11 cellular contexts compared by ENCODE assay signal in genomic region chr7:151694828-151695580, GRCh38.
A peak's percentile ranks its signal among the peaks of the same experiment; 100 is the strongest.
DNase-seq lines count a peak whose midpoint lies in the region; ATAC-seq, FAIRE-seq and TF ChIP-seq lines count a peak whose summit lies in the region.
"Had no signal": no experiment of that assay in that cellular context is flagged by ENCODE, and none has a peak within 500 bp of the region (broad histone marks: within the 10 kb centered on the region; RNA-seq: fewer than 3 reads in every experiment).

No MANE protein-coding gene starts in this region.

- no peaks in the 10 kb centered on the region for H3K9me3 Mint-ChIP-seq in activated CD8-positive, alpha-beta T cell treated with anti-CD3 and anti-CD28 coated beads for 36 hours
- H3K9me3 Mint-ChIP-seq in activated CD8-positive, alpha-beta T cell treated with anti-CD3 and anti-CD28 coated beads, Interleukin-2, amount 10 ng/mL, durations not matched to agents 7 days and 5 days (ENCODE audit: insufficient read depth): no peaks in the 10 kb centered on the region
- no peaks in the 10 kb centered on the region for H3K9me3 Mint-ChIP-seq in CD4-positive, alpha-beta T cell
- H3K9me3 Mint-ChIP-seq: activated CD4-positive, alpha-beta T cell treated with anti-CD3 and anti-CD28 coated beads, Interleukin-2, amount 10 ng/mL, durations not matched to agents 24 days and 14 days had no signal

- H3K27me3 ChIP-seq in bronchial epithelial cell (ENCODE audit: control insufficient read depth, insufficient read depth, low read length): no peaks in the 10 kb centered on the region
- no peaks in the 10 kb centered on the region for H3K27me3 ChIP-seq in lower lobe of right lung (ENCODE audit: low read depth)
- no peaks in the 10 kb centered on the region for H3K27me3 ChIP-seq in aorta (ENCODE audit: control insufficient read depth in 1 of 2, insufficient read depth in 2 of 2, low read length in 1 of 2)
- H3K27me3 ChIP-seq in CD4-positive, alpha-beta T cell (ENCODE audit: control insufficient read depth, insufficient read depth, low read length): no peaks in the 10 kb centered on the region

- CTCF ChIA-PET in activated CD8-positive, alpha-beta T cell treated with anti-CD3 and anti-CD28 coated beads for 36 hours (lab: Charles Lee): interaction anchor here (1.8 kb wide), 1 partner anchor 12 kb away, joined by 6 read pairs; no protein-coding TSS in a partner anchor
- CTCF ChIA-PET in activated CD8-positive, alpha-beta T cell treated with anti-CD3 and anti-CD28 coated beads, Interleukin-2, amount 10 ng/mL, durations not matched to agents 7 days and 5 days (lab: Charles Lee): interaction anchor here (1.0 kb wide), 1 partner anchor 11 kb away, joined by 4 read pairs; no protein-coding TSS in a partner anchor
- CTCF ChIA-PET in CD4-positive, alpha-beta T cell (lab: Charles Lee): no interaction called here

- no peak overlapping the region for H3K4me3 Mint-ChIP-seq in activated CD8-positive, alpha-beta T cell treated with anti-CD3 and anti-CD28 coated beads for 36 hours
- H3K4me3 Mint-ChIP-seq in activated CD8-positive, alpha-beta T cell treated with anti-CD3 and anti-CD28 coated beads, Interleukin-2, amount 10 ng/mL, durations not matched to agents 7 days and 5 days: no peak overlapping the region
- no peak overlapping the region for H3K4me3 Mint-ChIP-seq in CD4-positive, alpha-beta T cell
- H3K4me3 Mint-ChIP-seq: activated CD4-positive, alpha-beta T cell treated with anti-CD3 and anti-CD28 coated beads, Interleukin-2, amount 10 ng/mL, durations not matched to agents 24 days and 14 days had no signal

- H3K27ac Mint-ChIP-seq in activated CD8-positive, alpha-beta T cell treated with anti-CD3 and anti-CD28 coated beads for 36 hours: no peak overlapping the region
- no peak overlapping the region for H3K27ac Mint-ChIP-seq in activated CD8-positive, alpha-beta T cell treated with anti-CD3 and anti-CD28 coated beads, Interleukin-2, amount 10 ng/mL, durations not matched to agents 7 days and 5 days
- H3K27ac Mint-ChIP-seq in CD4-positive, alpha-beta T cell: no peak overlapping the region
- H3K27ac Mint-ChIP-seq: activated CD4-positive, alpha-beta T cell treated with anti-CD3 and anti-CD28 coated beads, Interleukin-2, amount 10 ng/mL, durations not matched to agents 24 days and 14 days had no signal

- ATAC-seq in activated CD8-positive, alpha-beta T cell treated with anti-CD3 and anti-CD28 coated beads for 36 hours: peak; percentile 47
- ATAC-seq in activated CD8-positive, alpha-beta T cell treated with anti-CD3 and anti-CD28 coated beads, Interleukin-2, amount 10 ng/mL, durations not matched to agents 7 days and 5 days: no peak
- ATAC-seq in lower lobe of right lung (peak; percentile 46 to 54), aorta (ENCODE audit: low FRiP score) (peak; percentile 70), HG03095 (IDR thresholded peaks at IDR 0.05; ENCODE audit: unreplicated experiment) (no peak)
- ATAC-seq in CD4-positive, alpha-beta T cell (ENCODE audit: poor library complexity): no peak

- no peaks in the 10 kb centered on the region for H3K27me3 Mint-ChIP-seq in activated CD8-positive, alpha-beta T cell treated with anti-CD3 and anti-CD28 coated beads for 36 hours
- no peaks in the 10 kb centered on the region for H3K27me3 Mint-ChIP-seq in activated CD8-positive, alpha-beta T cell treated with anti-CD3 and anti-CD28 coated beads, Interleukin-2, amount 10 ng/mL, durations not matched to agents 7 days and 5 days (ENCODE audit: low read depth)
- no peaks in the 10 kb centered on the region for H3K27me3 Mint-ChIP-seq in CD4-positive, alpha-beta T cell
- H3K27me3 Mint-ChIP-seq: activated CD4-positive, alpha-beta T cell treated with anti-CD3 and anti-CD28 coated beads, Interleukin-2, amount 10 ng/mL, durations not matched to agents 24 days and 14 days had no signal

- H3K9me3 ChIP-seq in lower lobe of right lung: no peaks in the 10 kb centered on the region
- H3K9me3 ChIP-seq in aorta (ENCODE audit: control insufficient read depth, low read length): no peaks in the 10 kb centered on the region
- no peaks in the 10 kb centered on the region for H3K9me3 ChIP-seq in CD4-positive, alpha-beta T cell (ENCODE audit: control insufficient read depth, low read length)
- H3K9me3 ChIP-seq: HAP-1, neutrophil had no signal

- POLR2A ChIA-PET in activated CD8-positive, alpha-beta T cell treated with anti-CD3 and anti-CD28 coated beads for 36 hours (lab: Charles Lee): interaction anchor here (1.1 kb wide), 1 partner anchor 12 kb away, joined by 3 read pairs; no protein-coding TSS in a partner anchor
- POLR2A ChIA-PET in activated CD8-positive, alpha-beta T cell treated with anti-CD3 and anti-CD28 coated beads, Interleukin-2, amount 10 ng/mL, durations not matched to agents 7 days and 5 days (lab: Charles Lee): no interaction called here
- POLR2A ChIA-PET in CD4-positive, alpha-beta T cell (lab: Charles Lee): no interaction called here

- peak; percentile 16 for DNase-seq in activated CD8-positive, alpha-beta T cell treated with anti-CD3 and anti-CD28 coated beads for 36 hours
- DNase-seq in activated CD8-positive, alpha-beta T cell treated with anti-CD3 and anti-CD28 coated beads, Interleukin-2, amount 10 ng/mL, durations not matched to agents 7 days and 5 days: no peak
- DNase-seq in bronchial epithelial cell (ENCODE audit: low read depth) (no peak), lower lobe of right lung (peak; percentile 51), aorta (peak; percentile 73 to 87), GF-D8 (lab: John Stamatoyannopoulos, UW) (no peak)
- no peak for DNase-seq in CD4-positive, alpha-beta T cell
- DNase-seq: activated CD4-positive, alpha-beta T cell treated with anti-CD3 and anti-CD28 coated beads, Interleukin-2, amount 10 ng/mL, durations not matched to agents 24 days and 14 days had no signal

- peaks cover 28% of the 10 kb centered on the region for H3K4me1 ChIP-seq in lower lobe of right lung
- no peaks in the 10 kb centered on the region for H3K4me1 ChIP-seq in aorta (ENCODE audit: control insufficient read depth in 1 of 2, insufficient read depth in 2 of 2, low read length in 2 of 2)
- H3K4me1 ChIP-seq: HAP-1 had no signal

- TF ChIP-seq CTCF in activated CD8-positive, alpha-beta T cell treated with anti-CD3 and anti-CD28 coated beads for 36 hours (IDR thresholded peaks at IDR 0.05): no peak
- TF ChIP-seq CTCF in bronchial epithelial cell (IDR thresholded peaks at IDR 0.05; ENCODE audit: insufficient read depth, low read length, severe bottlenecking) (no peak), lower lobe of right lung (IDR thresholded peaks at IDR 0.05) (no peak)
- no peak for TF ChIP-seq CTCF in CD4-positive, alpha-beta T cell (IDR thresholded peaks at IDR 0.05)

- peaks cover 9% of the 10 kb centered on the region for H3K4me1 Mint-ChIP-seq in activated CD8-positive, alpha-beta T cell treated with anti-CD3 and anti-CD28 coated beads for 36 hours (ENCODE audit: low read depth)
- peaks cover 6% of the 10 kb centered on the region for H3K4me1 Mint-ChIP-seq in activated CD8-positive, alpha-beta T cell treated with anti-CD3 and anti-CD28 coated beads, Interleukin-2, amount 10 ng/mL, durations not matched to agents 7 days and 5 days (ENCODE audit: low read depth)
- peaks cover 5% of the 10 kb centered on the region for H3K4me1 Mint-ChIP-seq in CD4-positive, alpha-beta T cell (ENCODE audit: low read depth)
- H3K4me1 Mint-ChIP-seq: activated CD4-positive, alpha-beta T cell treated with anti-CD3 and anti-CD28 coated beads, Interleukin-2, amount 10 ng/mL, durations not matched to agents 24 days and 14 days had no signal

- H3K4me3 ChIP-seq in bronchial epithelial cell (ENCODE audit: low read depth, low read length): no peak overlapping the region
- no peak overlapping the region for H3K4me3 ChIP-seq in lower lobe of right lung
- H3K4me3 ChIP-seq in aorta (ENCODE audit: low read length in 2 of 2): no peak overlapping the region
- H3K4me3 ChIP-seq: HAP-1 had no signal

- no peaks in the 10 kb centered on the region for H3K36me3 Mint-ChIP-seq in activated CD8-positive, alpha-beta T cell treated with anti-CD3 and anti-CD28 coated beads for 36 hours (ENCODE audit: low read depth)
- H3K36me3 Mint-ChIP-seq in activated CD8-positive, alpha-beta T cell treated with anti-CD3 and anti-CD28 coated beads, Interleukin-2, amount 10 ng/mL, durations not matched to agents 7 days and 5 days (ENCODE audit: low read depth): no peaks in the 10 kb centered on the region
- H3K36me3 Mint-ChIP-seq in CD4-positive, alpha-beta T cell (ENCODE audit: low read depth): no peaks in the 10 kb centered on the region

- intact Hi-C loops in activated CD8-positive, alpha-beta T cell treated with anti-CD3 and anti-CD28 coated beads for 36 hours (cut with micrococcal nuclease): no loop called here
- intact Hi-C loops in lower lobe of right lung (cut with DNase I) (no loop called here), aorta (cut with DNase I) (no loop called here)
- intact Hi-C loops in CD4-positive, alpha-beta T cell (cut with DNase I, micrococcal nuclease): no loop called here

- H3K27ac ChIP-seq in lower lobe of right lung (peak overlapping the region; percentile 36), aorta (ENCODE audit: low read depth in 1 of 2, low read length in 2 of 2) (peak overlapping the region in 1 of 2 donors; percentile 35)
- no peak overlapping the region for H3K27ac ChIP-seq in CD4-positive, alpha-beta T cell (ENCODE audit: low read depth, low read length)
- H3K27ac ChIP-seq: neutrophil had no signal

- H3K36me3 ChIP-seq in bronchial epithelial cell (ENCODE audit: control insufficient read depth, insufficient read depth, low read length) (no peaks in the 10 kb centered on the region), lower lobe of right lung (no peaks in the 10 kb centered on the region), aorta (ENCODE audit: control insufficient read depth in 1 of 2, insufficient read depth in 2 of 2, low read length in 1 of 2) (no peaks in the 10 kb centered on the region)
- H3K36me3 ChIP-seq: HAP-1, neutrophil had no signal

- WGBS in aorta, 2 donors: 12 to 16% methylated on average over 15 of the region's 15 CpGs

- peak; percentile 43 for FAIRE-seq in bronchial epithelial cell (lab: Jason Lieb, UNC)

Comparison
In these comparisons a context has a peak if more than half of its experiments do, and no peak if none do; other contexts are left out.
1. ATAC-seq: peak in activated CD8-positive, alpha-beta T cell treated with anti-CD3 and anti-CD28 coated beads for 36 hours (single experiment), lower lobe of right lung (2 of 2) and aorta (single experiment); none in activated CD8-positive, alpha-beta T cell treated with anti-CD3 and anti-CD28 coated beads, Interleukin-2, amount 10 ng/mL, durations not matched to agents 7 days and 5 days (single experiment), HG03095 (single experiment) and CD4-positive, alpha-beta T cell (single experiment).
2. DNase-seq: peak in activated CD8-positive, alpha-beta T cell treated with anti-CD3 and anti-CD28 coated beads for 36 hours (single experiment), lower lobe of right lung (single experiment) and aorta (2 of 2); none in activated CD8-positive, alpha-beta T cell treated with anti-CD3 and anti-CD28 coated beads, Interleukin-2, amount 10 ng/mL, durations not matched to agents 7 days and 5 days (single experiment), bronchial epithelial cell (single experiment), GF-D8 (single experiment) and CD4-positive, alpha-beta T cell (0 of 10).